Comparison of ENCODE assay signal across 8 cellular contexts in genomic region chr3:185215873-185216586, GRCh38. TPM values are rescaled to one million over a fixed set of nuclear protein-coding genes. Genes with fewer than 3 reads are reported as not detected.
DNase-seq lines count a peak whose midpoint lies in the region; ATAC-seq and FAIRE-seq lines count a peak whose summit lies in the region.

No MANE protein-coding gene starts in this region.

- H3K9me3 ChIP-seq in effector memory CD4-positive, alpha-beta T cell (ENCODE audit: control insufficient read depth, low read length): no peaks in the 10 kb centered on the region

- no peaks in the 10 kb centered on the region for H3K36me3 ChIP-seq in effector memory CD4-positive, alpha-beta T cell (ENCODE audit: control insufficient read depth, insufficient read depth, low read length)

- FAIRE-seq in G401.6 (lab: Jason Lieb, UNC): peak; percentile 98

- ATAC-seq in GM18873 (IDR thresholded peaks at IDR 0.05; ENCODE audit: low FRiP score, unreplicated experiment): no peak

- H3K4me1 ChIP-seq in effector memory CD4-positive, alpha-beta T cell (ENCODE audit: control insufficient read depth, insufficient read depth, low read length, poor library complexity, severe bottlenecking): no peaks in the 10 kb centered on the region

- no peaks in the 10 kb centered on the region for H3K27me3 ChIP-seq in effector memory CD4-positive, alpha-beta T cell (replicated peaks; ENCODE audit: control insufficient read depth, insufficient read depth, low read length, poor library complexity, severe bottlenecking)

- H3K4me3 ChIP-seq in effector memory CD4-positive, alpha-beta T cell (ENCODE audit: insufficient read depth, low read depth, low read length, poor library complexity, severe bottlenecking): no peak overlapping the region

- DNase-seq in NCI-H2029 (lab: John Stamatoyannopoulos, UW) (peak; percentile 4), cerebellum (ENCODE audit: low spot score) (peak; percentile 6), myocyte (ENCODE audit: low read depth) (peak; percentile 35), D341Med (ENCODE audit: low spot score) (no peak)
- no peak for DNase-seq in effector memory CD4-positive, alpha-beta T cell
- DNase-seq in activated CD4-positive, alpha-beta T cell treated with anti-CD3 and anti-CD28 coated beads, Interleukin-2, amount 50 U/mL, for 1 hour: no peak

- H3K27ac ChIP-seq in effector memory CD4-positive, alpha-beta T cell (ENCODE audit: insufficient read depth, low read length, poor library complexity, severe bottlenecking): no peak overlapping the region

RNA-seq across cellular contexts. Expression of gene EHHADH, which starts 37.8 kb away (rescaled TPM):
- total RNA-seq in cerebellum (1.5 TPM), myocyte (3.6 and 10.2 TPM in 2 replicates)
- 3.2 TPM for polyA plus RNA-seq in myocyte (2012)

Comparison
In these comparisons a context has a peak if more than half of its experiments do, and no peak if none do; other contexts are left out.
1. DNase-seq: peak in NCI-H2029 (single experiment), cerebellum (single experiment) and myocyte (single experiment); none in effector memory CD4-positive, alpha-beta T cell (0 of 3), D341Med (single experiment) and activated CD4-positive, alpha-beta T cell treated with anti-CD3 and anti-CD28 coated beads, Interleukin-2, amount 50 U/mL, for 1 hour (single experiment).